Comparison of ENCODE assay signal across 9 cellular contexts in genomic region chr3:30648670-30649357, GRCh38. TPM values are rescaled to one million over a fixed set of nuclear protein-coding genes. Genes with fewer than 3 reads are reported as not detected.
DNase-seq lines count a peak whose midpoint lies in the region; ATAC-seq and TF ChIP-seq lines count a peak whose summit lies in the region.
"Had no signal": no experiment of that assay in that cellular context is flagged by ENCODE, and none has a peak within 500 bp of the region (broad histone marks: within the 10 kb centered on the region; RNA-seq: fewer than 3 reads in every experiment).

No MANE protein-coding gene starts in this region.

- H3K4me1 Mint-ChIP-seq in activated naive CD4-positive, alpha-beta T cell treated with anti-CD3 and anti-CD28 coated beads, Interleukin-2, amount 50 U/mL, for 24 hours = peaks cover 99% of the 10 kb centered on the region
- H3K4me1 Mint-ChIP-seq in activated CD8-positive, alpha-beta T cell treated with anti-CD3 and anti-CD28 coated beads, Interleukin-2, amount 10 ng/mL, durations not matched to agents 7 days and 5 days (ENCODE audit: low read depth) = peaks cover 98% of the 10 kb centered on the region

- peaks cover 7% of the 10 kb centered on the region for H3K9me3 Mint-ChIP-seq in activated naive CD4-positive, alpha-beta T cell treated with anti-CD3 and anti-CD28 coated beads, Interleukin-2, amount 50 U/mL, for 24 hours
- H3K9me3 Mint-ChIP-seq in activated CD8-positive, alpha-beta T cell treated with anti-CD3 and anti-CD28 coated beads, Interleukin-2, amount 10 ng/mL, durations not matched to agents 7 days and 5 days (ENCODE audit: insufficient read depth) = no peaks in the 10 kb centered on the region

- TF ChIP-seq CTCF in right lobe of liver (IDR thresholded peaks at IDR 0.05) (no peak), tibial artery (IDR thresholded peaks at IDR 0.05) (no peak)

- CTCF ChIA-PET in activated CD8-positive, alpha-beta T cell treated with anti-CD3 and anti-CD28 coated beads, Interleukin-2, amount 10 ng/mL, durations not matched to agents 7 days and 5 days (lab: Charles Lee) = interaction anchor here (0.9 to 3.2 kb wide), 3 partner anchors 10 to 607 kb away, joined by 3 to 11 read pairs (median 3); no protein-coding TSS in a partner anchor

- TF ChIP-seq POLR2A in right lobe of liver (IDR thresholded peaks at IDR 0.05) = no peak

- POLR2A ChIA-PET in activated CD8-positive, alpha-beta T cell treated with anti-CD3 and anti-CD28 coated beads, Interleukin-2, amount 10 ng/mL, durations not matched to agents 7 days and 5 days (lab: Charles Lee) = interaction anchor here (0.6 to 2.8 kb wide), 3 partner anchors 8 to 24 kb away, joined by 3 to 26 read pairs (median 3); no protein-coding TSS in a partner anchor

- H3K36me3 Mint-ChIP-seq in activated naive CD4-positive, alpha-beta T cell treated with anti-CD3 and anti-CD28 coated beads, Interleukin-2, amount 50 U/mL, for 24 hours = peaks cover 68% of the 10 kb centered on the region
- H3K36me3 Mint-ChIP-seq in activated CD8-positive, alpha-beta T cell treated with anti-CD3 and anti-CD28 coated beads, Interleukin-2, amount 10 ng/mL, durations not matched to agents 7 days and 5 days (ENCODE audit: low read depth) = peaks cover 90% of the 10 kb centered on the region

- H3K27ac Mint-ChIP-seq in activated naive CD4-positive, alpha-beta T cell treated with anti-CD3 and anti-CD28 coated beads, Interleukin-2, amount 50 U/mL, for 24 hours = peak overlapping the region; percentile 88
- H3K27ac Mint-ChIP-seq in activated CD8-positive, alpha-beta T cell treated with anti-CD3 and anti-CD28 coated beads, Interleukin-2, amount 10 ng/mL, durations not matched to agents 7 days and 5 days = peak overlapping the region; percentile 74

- no peaks in the 10 kb centered on the region for H3K27me3 Mint-ChIP-seq in activated naive CD4-positive, alpha-beta T cell treated with anti-CD3 and anti-CD28 coated beads, Interleukin-2, amount 50 U/mL, for 24 hours
- H3K27me3 Mint-ChIP-seq in activated CD8-positive, alpha-beta T cell treated with anti-CD3 and anti-CD28 coated beads, Interleukin-2, amount 10 ng/mL, durations not matched to agents 7 days and 5 days (ENCODE audit: low read depth) = no peaks in the 10 kb centered on the region

- ATAC-seq in activated CD8-positive, alpha-beta T cell treated with anti-CD3 and anti-CD28 coated beads, Interleukin-2, amount 10 ng/mL, durations not matched to agents 7 days and 5 days = no peak
- ATAC-seq in right lobe of liver = peak; percentile 70 to 90 (median 86)
- no peak for ATAC-seq in GM21381 (IDR thresholded peaks at IDR 0.05; ENCODE audit: unreplicated experiment)
- no peak for ATAC-seq in HG03095 (IDR thresholded peaks at IDR 0.05; ENCODE audit: unreplicated experiment)

- peak overlapping the region; percentile 63 for H3K4me3 Mint-ChIP-seq in activated naive CD4-positive, alpha-beta T cell treated with anti-CD3 and anti-CD28 coated beads, Interleukin-2, amount 50 U/mL, for 24 hours
- no peak overlapping the region for H3K4me3 Mint-ChIP-seq in activated CD8-positive, alpha-beta T cell treated with anti-CD3 and anti-CD28 coated beads, Interleukin-2, amount 10 ng/mL, durations not matched to agents 7 days and 5 days

- H3K27me3 ChIP-seq in right lobe of liver (no peaks in the 10 kb centered on the region), tibial artery (no peaks in the 10 kb centered on the region)
- H3K27me3 ChIP-seq: BE2C had no signal

- intact Hi-C loops in right lobe of liver (cut with DNase I) (no loop called here), tibial artery (cut with DNase I; ENCODE audit: low total_unique reads) (no loop called here)

- H3K4me1 ChIP-seq in right lobe of liver (peaks cover 0 to 31% (median 15%) of the 10 kb centered on the region in 4 donors), tibial artery (peaks cover 0 to 43% (median 18%) of the 10 kb centered on the region in 4 donors)
- H3K4me1 ChIP-seq: BE2C had no signal

- WGBS in right lobe of liver (ENCODE audit: insufficient coverage, low coverage, low lambda C conversion rate, missing lambda C conversion rate) = 59% methylated on average over 5 of the region's 5 CpGs

- H3K27ac ChIP-seq in right lobe of liver (peak overlapping the region in 2 of 3 donors; percentile 24 to 65), tibial artery (peak overlapping the region; percentile 20 to 23)

- H3K9me3 ChIP-seq in right lobe of liver = no peaks in the 10 kb centered on the region
- H3K9me3 ChIP-seq in tibial artery = no peaks in the 10 kb centered on the region
- H3K9me3 ChIP-seq: BE2C had no signal

- H3K36me3 ChIP-seq in right lobe of liver (peaks cover 6 to 45% (median 28%) of the 10 kb centered on the region in 4 donors), tibial artery (peaks cover 79 to 85% (median 84%) of the 10 kb centered on the region in 3 donors)
- H3K36me3 ChIP-seq: BE2C had no signal

- DNase-seq in activated naive CD4-positive, alpha-beta T cell treated with anti-CD3 and anti-CD28 coated beads, Interleukin-2, amount 50 U/mL, for 16 hours = no peak
- no peak for DNase-seq in activated CD8-positive, alpha-beta T cell treated with anti-CD3 and anti-CD28 coated beads, Interleukin-2, amount 10 ng/mL, durations not matched to agents 7 days and 5 days
- DNase-seq in right lobe of liver = peak; percentile 32 to 81 (median 79)
- no peak for DNase-seq in tibial artery
- no peak for DNase-seq in NCI-H69 (lab: John Stamatoyannopoulos, UW)
- DNase-seq: BE2C had no signal

- no peak overlapping the region for H3K4me3 ChIP-seq in right lobe of liver
- no peak overlapping the region for H3K4me3 ChIP-seq in tibial artery

RNA-seq across cellular contexts. Expression of gene TGFBR2, which starts 42.4 kb away (rescaled TPM):
- 10 to 100 TPM; 62.7 to 64.5 TPM for total RNA-seq in activated CD8-positive, alpha-beta T cell treated with anti-CD3 and anti-CD28 coated beads, Interleukin-2, amount 10 ng/mL, durations not matched to agents 7 days and 5 days
- total RNA-seq in right lobe of liver = 10 to 100 TPM; 24.9 to 52.6 (median 45.5) TPM

Comparison
In these comparisons a context has a peak if more than half of its experiments do, and no peak if none do; other contexts are left out.
1. DNase-seq: peak in right lobe of liver (3 of 3); none in activated naive CD4-positive, alpha-beta T cell treated with anti-CD3 and anti-CD28 coated beads, Interleukin-2, amount 50 U/mL, for 16 hours (single experiment), activated CD8-positive, alpha-beta T cell treated with anti-CD3 and anti-CD28 coated beads, Interleukin-2, amount 10 ng/mL, durations not matched to agents 7 days and 5 days (single experiment), tibial artery (0 of 2) and NCI-H69 (single experiment).
2. ATAC-seq: peak in right lobe of liver (4 of 4); none in activated CD8-positive, alpha-beta T cell treated with anti-CD3 and anti-CD28 coated beads, Interleukin-2, amount 10 ng/mL, durations not matched to agents 7 days and 5 days (single experiment), GM21381 (single experiment) and HG03095 (single experiment).